ENCODE assay signal across 1 cellular context in genomic region chr14:71328183-71328582, GRCh38.
A peak's percentile ranks its signal among the peaks of the same experiment; 100 is the strongest.
TF ChIP-seq lines count a peak whose summit lies in the region.

No MANE protein-coding gene starts in this region.

TF ChIP-seq in GM12878, 131 proteins besides CTCF, POLR2A, EP300 and RAD21 (continued from another document and continues in another):
- no peak for TF ChIP-seq GABPA (IDR thresholded peaks at IDR 0.05; ENCODE audit: low read depth)
- peak; percentile 45 to 56; a peak in 2 of 4 replicates for TF ChIP-seq BHLHE40 (IDR thresholded peaks at IDR 0.05; ENCODE audit: borderline replicate concordance in 1 of 2, low read depth in 2 of 2, low read length in 1 of 2)
- TF ChIP-seq E2F8 (IDR thresholded peaks at IDR 0.05; ENCODE audit: low read depth, partially characterized antibody): no peak
- TF ChIP-seq PML (IDR thresholded peaks at IDR 0.05; ENCODE audit: low read length): no peak
- TF ChIP-seq CBX3 (IDR thresholded peaks at IDR 0.05; ENCODE audit: borderline replicate concordance, low read depth): no peak
- no peak for TF ChIP-seq PRDM15 (CRISPR knock-in tag; IDR thresholded peaks at IDR 0.05)
- TF ChIP-seq JUNB (IDR thresholded peaks at IDR 0.05): no peak
- TF ChIP-seq DPF2 (IDR thresholded peaks at IDR 0.05): peak; percentile 47; the same call in 1 of the 2 replicates
- TF ChIP-seq NRF1 (conservative IDR thresholded peaks at IDR 0.05; ENCODE audit: low read depth, low read length): no peak
- no peak for TF ChIP-seq TCF7 (IDR thresholded peaks at IDR 0.05; ENCODE audit: borderline replicate concordance)
- TF ChIP-seq BMI1 (IDR thresholded peaks at IDR 0.05; ENCODE audit: borderline replicate concordance): 0 out of 2 replicates have a peak, but pooled peaks have one; percentile 19
- no peak for TF ChIP-seq CREB1 (IDR thresholded peaks at IDR 0.05; ENCODE audit: low read depth)
- TF ChIP-seq MEF2A (IDR thresholded peaks at IDR 0.05; ENCODE audit: insufficient read depth, low read depth, low read length): no peak
- no peak for TF ChIP-seq CEBPZ (IDR thresholded peaks at IDR 0.05; ENCODE audit: low read depth, low read length)
- TF ChIP-seq YBX1 (IDR thresholded peaks at IDR 0.05): no peak
- no peak for TF ChIP-seq HSF1 (IDR thresholded peaks at IDR 0.05; ENCODE audit: low read depth, low read length)
- no peak for TF ChIP-seq NKRF (conservative IDR thresholded peaks at IDR 0.05)
- TF ChIP-seq IRF5 (IDR thresholded peaks at IDR 0.05; ENCODE audit: borderline replicate concordance): no peak
- TF ChIP-seq ZBED1 (IDR thresholded peaks at IDR 0.05; ENCODE audit: borderline replicate concordance): no peak
- no peak; the same call in 1 of the 2 replicates for TF ChIP-seq IKZF1 (conservative IDR thresholded peaks at IDR 0.05)
- no peak for TF ChIP-seq ZBTB40 (IDR thresholded peaks at IDR 0.05; ENCODE audit: borderline replicate concordance)
- TF ChIP-seq NBN (IDR thresholded peaks at IDR 0.05): peak; percentile 52; the same call in 1 of the 2 replicates
- TF ChIP-seq ZZZ3 (IDR thresholded peaks at IDR 0.05; ENCODE audit: control insufficient read depth, insufficient read length, low read depth): no peak
- TF ChIP-seq PBX3 (IDR thresholded peaks at IDR 0.05; ENCODE audit: insufficient replicate concordance, low read depth, low read length): no peak
- TF ChIP-seq SRF (IDR thresholded peaks at IDR 0.05; ENCODE audit: low read depth in 2 of 2, low read length in 2 of 2): no peak
- no peak for TF ChIP-seq ZNF592 (IDR thresholded peaks at IDR 0.05)
- TF ChIP-seq IKZF2 (IDR thresholded peaks at IDR 0.05): peak; percentile 85 to 90; a peak in 3 of 4 replicates
- TF ChIP-seq FOXM1 (IDR thresholded peaks at IDR 0.05; ENCODE audit: low read depth, low read length): 0 out of 2 replicates have a peak, but pooled peaks have one; percentile 52
